9 cellular contexts compared by ENCODE assay signal in the genomic region with DNA sequence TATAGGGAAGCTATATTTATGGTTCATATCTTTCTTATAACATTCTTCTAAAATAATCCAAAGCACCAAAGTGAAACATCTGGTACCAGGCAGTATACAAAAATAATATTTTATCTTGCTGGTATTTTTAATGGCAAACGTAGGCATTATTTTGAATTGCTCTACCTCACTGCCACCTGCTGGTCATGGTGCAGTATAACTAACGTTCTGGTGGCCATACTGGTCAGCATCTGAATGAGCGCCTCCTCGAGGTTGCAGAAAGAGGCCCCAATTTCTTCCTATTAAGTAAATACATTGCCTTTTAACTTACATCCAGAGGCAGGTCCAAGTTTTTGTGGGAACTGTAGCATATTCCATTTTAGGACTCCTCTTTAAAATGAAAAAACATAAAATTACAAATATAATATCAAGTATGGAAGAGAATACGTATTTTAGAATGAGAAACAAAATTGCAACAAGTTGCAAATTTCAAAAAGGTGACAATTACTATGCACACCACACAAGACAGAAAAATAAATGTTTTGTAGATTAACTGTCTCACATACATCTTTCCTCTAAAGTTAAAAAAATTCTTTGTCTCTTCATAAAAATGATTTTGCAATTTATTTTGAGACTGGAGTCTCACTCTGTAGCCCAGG. TPM values are rescaled to one million over a fixed set of nuclear protein-coding genes. Genes with fewer than 3 reads are reported as not detected.
DNase-seq lines count a peak whose midpoint lies in the region; ATAC-seq and TF ChIP-seq lines count a peak whose summit lies in the region.
"Had no signal": no experiment of that assay in that cellular context is flagged by ENCODE, and none has a peak within 500 bp of the region (broad histone marks: within the 10 kb centered on the region; RNA-seq: fewer than 3 reads in every experiment).

No MANE protein-coding gene starts in this region.

- H3K4me3 ChIP-seq in HFF-Myc (replicated peaks; ENCODE audit: low read depth, low read length) (no peak overlapping the region), NB4 (ENCODE audit: low read depth, low read length) (no peak overlapping the region), SJSA1 (no peak overlapping the region), gastroesophageal sphincter (no peak overlapping the region), parathyroid adenoma (ENCODE audit: low read depth, low read length) (no peak overlapping the region)
- H3K4me3 ChIP-seq: skin epidermis had no signal

- TF ChIP-seq POLR2A in NB4 (IDR thresholded peaks at IDR 0.05; ENCODE audit: extremely low read depth, insufficient read length) (no peak), gastroesophageal sphincter (IDR thresholded peaks at IDR 0.05) (no peak)

- H3K36me3 ChIP-seq in SJSA1 (no peaks in the 10 kb centered on the region), gastroesophageal sphincter (no peaks in the 10 kb centered on the region), parathyroid adenoma (ENCODE audit: control insufficient read depth, insufficient read depth, low read length) (no peaks in the 10 kb centered on the region)

- no peak overlapping the region for H3K27ac ChIP-seq in SJSA1
- no peak overlapping the region for H3K27ac ChIP-seq in gastroesophageal sphincter
- H3K27ac ChIP-seq in parathyroid adenoma: no peak overlapping the region

- ATAC-seq in gastroesophageal sphincter: peak; percentile 48

- no peaks in the 10 kb centered on the region for H3K4me1 ChIP-seq in SJSA1 (replicated peaks)
- H3K4me1 ChIP-seq in gastroesophageal sphincter: no peaks in the 10 kb centered on the region
- no peaks in the 10 kb centered on the region for H3K4me1 ChIP-seq in parathyroid adenoma

- H3K9ac ChIP-seq in parathyroid adenoma: no peak overlapping the region

- peak; percentile 65 for DNase-seq in HFF-Myc (ENCODE audit: extremely low read depth, low read depth)
- DNase-seq in NB4 (ENCODE audit: low read depth): peak; percentile 87
- DNase-seq in SJSA1 (ENCODE audit: low read depth in 1 of 2, low spot score in 2 of 2): peak; percentile 24 to 62
- DNase-seq in activated effector memory CD4-positive, alpha-beta T cell treated with anti-CD3 and anti-CD28 coated beads, Interleukin-2, amount 50 U/mL, for 16 hours: peak; percentile 87
- DNase-seq in ureter (ENCODE audit: low spot score): peak; percentile 76

- H3K79me2 ChIP-seq in parathyroid adenoma: no peaks in the 10 kb centered on the region

- TF ChIP-seq EP300 in gastroesophageal sphincter (IDR thresholded peaks at IDR 0.05): no peak

- no peaks in the 10 kb centered on the region for H3K9me3 ChIP-seq in SJSA1 (replicated peaks)
- H3K9me3 ChIP-seq in gastroesophageal sphincter: no peaks in the 10 kb centered on the region
- H3K9me3 ChIP-seq in parathyroid adenoma (ENCODE audit: control insufficient read depth, low read length): no peaks in the 10 kb centered on the region

- TF ChIP-seq CTCF in GM12801 (IDR thresholded peaks at IDR 0.05; ENCODE audit: extremely low read depth, insufficient read length) (peak; percentile 76), HFF-Myc (IDR thresholded peaks at IDR 0.05; ENCODE audit: low read depth, low read length, missing control alignments) (peak; percentile 99), NB4 (IDR thresholded peaks at IDR 0.05; ENCODE audit: low read depth, low read length) (peak; percentile 99), gastroesophageal sphincter (IDR thresholded peaks at IDR 0.05) (peak; percentile 89 to 96 (median 92)), parathyroid adenoma (IDR thresholded peaks at IDR 0.05) (peak; percentile 85)

- no peaks in the 10 kb centered on the region for H3K27me3 ChIP-seq in SJSA1 (replicated peaks)
- no peaks in the 10 kb centered on the region for H3K27me3 ChIP-seq in gastroesophageal sphincter
- H3K27me3 ChIP-seq in parathyroid adenoma (ENCODE audit: control insufficient read depth, insufficient read depth, low read length): no peaks in the 10 kb centered on the region

- H3K4me2 ChIP-seq in parathyroid adenoma (ENCODE audit: low read length): no peak overlapping the region

- 8 to 17% methylated on average over 5 of the region's 5 CpGs for WGBS in gastroesophageal sphincter (ENCODE audit: low coverage in 1 of 2), 2 donors

- H2AFZ ChIP-seq in parathyroid adenoma: no peak overlapping the region

RNA-seq across cellular contexts. Expression of a gene that starts 22.9 kb away (rescaled TPM):
- total RNA-seq in SJSA1 (2014; rRNA removed; shearing (Covaris generic)): not detected in 2 replicates
- total RNA-seq in gastroesophageal sphincter (1 to 10 TPM in 1 of 4 donors, not detected in 3; 1.4 TPM), ureter (17.3 TPM)

RNA-seq across cellular contexts. Expression of a gene that starts 56.6 kb away (rescaled TPM):
- 3.8 and 14.3 TPM in 2 replicates for total RNA-seq in SJSA1 (2014; rRNA removed; shearing (Covaris generic))
- total RNA-seq in gastroesophageal sphincter (1 to 10 TPM; 2.4 to 9.3 (median 5.0) TPM), ureter (48.6 TPM)
